In genomic region chr5:112967520-112968083, GRCh38 we compare ENCODE assay signal across 21 cellular contexts.
"Had no signal": no experiment of that assay in that cellular context is flagged by ENCODE, and none has a peak within 500 bp of the region (broad histone marks: within the 10 kb centered on the region; RNA-seq: fewer than 3 reads in every experiment).

No MANE protein-coding gene starts in this region.

- H3K4me3 ChIP-seq: lung, psoas muscle, spleen, suprapubic skin, thyroid gland had no signal

- H3K4me1 ChIP-seq: foreskin keratinocyte, thyroid gland had no signal

- FAIRE-seq: colon, urothelium cell line had no signal

- H3K27me3 ChIP-seq: foreskin keratinocyte, spleen, suprapubic skin, thyroid gland had no signal

- H3K27ac ChIP-seq: foreskin keratinocyte, psoas muscle, spleen, suprapubic skin, thyroid gland had no signal

- DNase-seq: dermis blood vessel endothelial cell; erythroblast; foreskin keratinocyte; left colon; left ventricle myocardium superior; mesendoderm; naive thymus-derived CD4-positive, alpha-beta T cell; nephron progenitor cell; psoas muscle; retina; spleen; stimulated activated CD4-positive, alpha-beta T cell treated with anti-CD3 and anti-CD28 coated beads, Interleukin-15, amount 100 ng/mL, for 24 hours; stimulated activated CD4-positive, alpha-beta T cell treated with anti-CD3 and anti-CD28 coated beads, Interleukin-1b, Interleukin-23, amount 100 ng/mL, for 48 hours; stimulated activated CD4-positive, alpha-beta T cell treated with anti-CD3 and anti-CD28 coated beads, Interleukin-4, amount 100 ng/mL, for 24 hours; stimulated activated naive CD4-positive, alpha-beta T cell treated with Interleukin-2 at 50 U/mL for 16 hours; thyroid gland had no signal

- ATAC-seq: foreskin keratinocyte; left colon; left ventricle myocardium superior; naive thymus-derived CD4-positive, alpha-beta T cell; psoas muscle; sciatic nerve had no signal

- H3K9me3 ChIP-seq: psoas muscle, spleen, suprapubic skin, thyroid gland had no signal

- H3K36me3 ChIP-seq: spleen, suprapubic skin, thyroid gland had no signal
